13 cellular contexts compared by ENCODE assay signal in genomic region chr13:101579291-101579802, GRCh38.
A peak's percentile ranks its signal among the peaks of the same experiment; 100 is the strongest.
DNase-seq lines count a peak whose midpoint lies in the region; ATAC-seq and TF ChIP-seq lines count a peak whose summit lies in the region.
"Had no signal": no experiment of that assay in that cellular context is flagged by ENCODE, and none has a peak within 500 bp of the region (broad histone marks: within the 10 kb centered on the region; RNA-seq: fewer than 3 reads in every experiment).

No MANE protein-coding gene starts in this region.

- H3K4me3 Mint-ChIP-seq in osteocyte (ENCODE audit: unreplicated experiment): peak overlapping the region; percentile 52
- H3K4me3 Mint-ChIP-seq: T-helper 17 cell had no signal

- no peaks in the 10 kb centered on the region for H3K9me3 Mint-ChIP-seq in osteocyte (ENCODE audit: unreplicated experiment)

- H3K27ac Mint-ChIP-seq in osteocyte (ENCODE audit: unreplicated experiment): peak overlapping the region; percentile 89
- H3K27ac Mint-ChIP-seq: progenitor cell of endocrine pancreas, T-helper 17 cell had no signal

- DNase-seq in HT-29 (ENCODE audit: low spot score) (peak; percentile 43), NCI-H460 (ENCODE audit: extremely low read depth, low read depth) (peak; percentile 60), fibroblast of gingiva (ENCODE audit: low read depth) (peak; percentile 33), osteocyte (ENCODE audit: extremely low spot score, unreplicated experiment) (no peak), CD1c-positive myeloid dendritic cell (ENCODE audit: extremely low spot score) (no peak)
- DNase-seq: DMS153, KBM-7, T-helper 17 cell, trophoblast cell had no signal

- TF ChIP-seq CTCF in osteocyte (IDR thresholded peaks at IDR 0.05): no peak

- peaks cover 65% of the 10 kb centered on the region for H3K36me3 Mint-ChIP-seq in osteocyte (ENCODE audit: unreplicated experiment)

- H3K4me1 Mint-ChIP-seq in osteocyte (ENCODE audit: unreplicated experiment): peaks cover 85% of the 10 kb centered on the region
- H3K4me1 Mint-ChIP-seq: T-helper 17 cell had no signal

- no peaks in the 10 kb centered on the region for H3K27me3 Mint-ChIP-seq in osteocyte (ENCODE audit: unreplicated experiment)
- H3K27me3 Mint-ChIP-seq: progenitor cell of endocrine pancreas had no signal

- no peak for ATAC-seq in GM21367 (IDR thresholded peaks at IDR 0.05; ENCODE audit: unreplicated experiment)
- ATAC-seq in HG03135 (IDR thresholded peaks at IDR 0.05; ENCODE audit: unreplicated experiment): no peak
- ATAC-seq: left lobe of liver, T-helper 17 cell had no signal

Comparison
In these comparisons a context has a peak if more than half of its experiments do, and no peak if none do; other contexts are left out.
1. DNase-seq: peak in HT-29 (single experiment), NCI-H460 (single experiment) and fibroblast of gingiva (single experiment); none in osteocyte (single experiment) and CD1c-positive myeloid dendritic cell (single experiment).